Comparison of ENCODE assay signal across 11 cellular contexts in the genomic region with DNA sequence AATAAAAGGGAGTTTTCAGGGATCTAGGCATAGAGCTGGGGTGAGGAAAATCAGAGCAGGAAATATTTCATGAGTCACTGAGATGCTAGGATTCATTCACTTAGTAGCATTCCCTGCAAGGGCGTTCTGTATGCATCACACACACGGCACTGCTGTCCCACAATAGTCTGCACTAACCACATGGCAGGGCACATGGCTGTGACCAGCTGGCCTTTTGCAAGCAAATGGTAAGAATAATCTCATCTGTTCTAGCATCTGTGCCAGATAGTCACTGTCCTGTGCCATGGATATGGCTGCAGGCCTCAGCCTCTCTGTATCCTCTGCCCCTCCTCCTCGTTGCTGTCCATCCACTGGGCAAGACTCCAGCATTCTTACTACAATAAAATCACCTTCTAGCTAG. TPM values are rescaled to one million over a fixed set of nuclear protein-coding genes. Genes with fewer than 3 reads are reported as not detected.
DNase-seq lines count a peak whose midpoint lies in the region; ATAC-seq and TF ChIP-seq lines count a peak whose summit lies in the region.
"Had no signal": no experiment of that assay in that cellular context is flagged by ENCODE, and none has a peak within 500 bp of the region (broad histone marks: within the 10 kb centered on the region; RNA-seq: fewer than 3 reads in every experiment).

No MANE protein-coding gene starts in this region.

- no peaks in the 10 kb centered on the region for H3K27me3 ChIP-seq in SK-N-SH (ENCODE audit: insufficient read depth)

- no peaks in the 10 kb centered on the region for H3F3A ChIP-seq in SK-N-SH (replicated peaks; ENCODE audit: insufficient read depth)

- intact Hi-C loops in sciatic nerve (cut with DNase I): no loop called here

- CTCF ChIA-PET in SK-N-SH (lab: Yijun Ruan, JAX): interaction anchor here (0.7 to 1.5 kb wide), 5 partner anchors 8 to 101 kb away, joined by 3 to 5 read pairs (median 3); no protein-coding TSS in a partner anchor

- peaks cover 0 to 17% of the 10 kb centered on the region in 2 experiments for H3K36me3 ChIP-seq in SK-N-SH (replicated peaks in 1 of 2; ENCODE audit: control insufficient read depth in 1 of 2, insufficient read depth in 2 of 2, low read length in 1 of 2)

- no peaks in the 10 kb centered on the region for H3K79me2 ChIP-seq in SK-N-SH (ENCODE audit: insufficient read depth)

- peak overlapping the region; percentile 42; the same call in 1 of the 2 replicates for H3K4me2 ChIP-seq in SK-N-SH

- peaks cover 10 to 26% of the 10 kb centered on the region in 2 experiments; a peak in 3 of 4 replicates for H3K4me1 ChIP-seq in SK-N-SH (ENCODE audit: control insufficient read depth in 1 of 2, insufficient read depth in 2 of 2, low read depth in 1 of 2, low read length in 1 of 2)

- POLR2A ChIA-PET in SK-N-SH (lab: Yijun Ruan, JAX): interaction anchor here (0.9 to 1.2 kb wide), 2 partner anchors 38 to 102 kb away, joined by 3 read pairs; a partner anchor contains a TSS

- H3K9ac ChIP-seq in SK-N-SH: 0 out of 2 replicates have a peak overlapping the region, but pooled peaks have one; percentile 0

- H3K27ac ChIP-seq in SK-N-SH (ENCODE audit: low read depth in 2 of 2, low read length in 1 of 2): peak overlapping the region; percentile 44 to 65

- 21% methylated on average over 3 of the region's 3 CpGs for WGBS in SK-N-SH (ENCODE audit: low lambda C conversion rate)

- no peaks in the 10 kb centered on the region for H3K9me3 ChIP-seq in SK-N-SH

- no peaks in the 10 kb centered on the region for H4K20me1 ChIP-seq in SK-N-SH (ENCODE audit: insufficient read depth)

- no peaks in the 10 kb centered on the region for H3K9me2 ChIP-seq in SK-N-SH

- peak; percentile 33; the same call in 1 of the 2 replicates for TF ChIP-seq RAD21 in SK-N-SH (IDR thresholded peaks at IDR 0.05; ENCODE audit: low read length)

- DNase-seq in EL (peak; percentile 83), SK-N-SH (peak; percentile 60), fibroblast of villous mesenchyme (ENCODE audit: low read depth) (peak; percentile 59), skeletal muscle cell (ENCODE audit: low read depth) (peak; percentile 79), sciatic nerve (ENCODE audit: low spot score) (no peak)
- DNase-seq: DMS79, left cardiac atrium, NCI-H1417 had no signal

- ATAC-seq in HG02852 (IDR thresholded peaks at IDR 0.05; ENCODE audit: unreplicated experiment): no peak
- no peak for ATAC-seq in HG02610 (IDR thresholded peaks at IDR 0.05; ENCODE audit: unreplicated experiment)
- ATAC-seq in HG03460 (IDR thresholded peaks at IDR 0.05; ENCODE audit: unreplicated experiment): no peak
- ATAC-seq in sciatic nerve: no peak

- TF ChIP-seq EP300 in SK-N-SH (IDR thresholded peaks at IDR 0.05; ENCODE audit: borderline replicate concordance in 1 of 2, low read depth in 1 of 2, low read length in 1 of 2): peak in 1 of 2 experiments; percentile 58; a peak in 2 of 4 replicates

- H3K4me3 ChIP-seq in SK-N-SH (ENCODE audit: low read depth in 2 of 2, low read length in 1 of 2): no peak overlapping the region
- no peak overlapping the region for H3K4me3 ChIP-seq in fibroblast of villous mesenchyme (ENCODE audit: low read depth, low read length)
- no peak overlapping the region for H3K4me3 ChIP-seq in skeletal muscle cell (ENCODE audit: low read depth, low read length)

- H2AFZ ChIP-seq in SK-N-SH (ENCODE audit: low read depth): no peak overlapping the region

- TF ChIP-seq CTCF in SK-N-SH (IDR thresholded peaks at IDR 0.05) (no peak), fibroblast of villous mesenchyme (IDR thresholded peaks at IDR 0.05; ENCODE audit: insufficient read depth, low read depth, low read length) (no peak)

TF ChIP-seq in SK-N-SH, 30 proteins besides CTCF, POLR2A, EP300 and RAD21 (continues in another document):
- TF ChIP-seq, protein P1, sequence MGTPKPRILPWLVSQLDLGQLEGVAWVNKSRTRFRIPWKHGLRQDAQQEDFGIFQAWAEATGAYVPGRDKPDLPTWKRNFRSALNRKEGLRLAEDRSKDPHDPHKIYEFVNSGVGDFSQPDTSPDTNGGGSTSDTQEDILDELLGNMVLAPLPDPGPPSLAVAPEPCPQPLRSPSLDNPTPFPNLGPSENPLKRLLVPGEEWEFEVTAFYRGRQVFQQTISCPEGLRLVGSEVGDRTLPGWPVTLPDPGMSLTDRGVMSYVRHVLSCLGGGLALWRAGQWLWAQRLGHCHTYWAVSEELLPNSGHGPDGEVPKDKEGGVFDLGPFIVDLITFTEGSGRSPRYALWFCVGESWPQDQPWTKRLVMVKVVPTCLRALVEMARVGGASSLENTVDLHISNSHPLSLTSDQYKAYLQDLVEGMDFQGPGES (IDR thresholded peaks at IDR 0.05; ENCODE audit: low read depth, low read length): no peak
- TF ChIP-seq GABPA (IDR thresholded peaks at IDR 0.05; ENCODE audit: low read depth): no peak
- TF ChIP-seq FOSL2 (IDR thresholded peaks at IDR 0.05; ENCODE audit: borderline replicate concordance, low read depth): peak; percentile 71; the same call in 1 of the 2 replicates
- TF ChIP-seq SIN3A (IDR thresholded peaks at IDR 0.05; ENCODE audit: borderline replicate concordance, low read depth, low read length): no peak
- TF ChIP-seq, protein P2, sequence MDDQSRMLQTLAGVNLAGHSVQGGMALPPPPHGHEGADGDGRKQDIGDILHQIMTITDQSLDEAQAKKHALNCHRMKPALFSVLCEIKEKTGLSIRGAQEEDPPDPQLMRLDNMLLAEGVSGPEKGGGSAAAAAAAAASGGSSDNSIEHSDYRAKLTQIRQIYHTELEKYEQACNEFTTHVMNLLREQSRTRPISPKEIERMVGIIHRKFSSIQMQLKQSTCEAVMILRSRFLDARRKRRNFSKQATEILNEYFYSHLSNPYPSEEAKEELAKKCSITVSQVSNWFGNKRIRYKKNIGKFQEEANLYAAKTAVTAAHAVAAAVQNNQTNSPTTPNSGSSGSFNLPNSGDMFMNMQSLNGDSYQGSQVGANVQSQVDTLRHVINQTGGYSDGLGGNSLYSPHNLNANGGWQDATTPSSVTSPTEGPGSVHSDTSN (IDR thresholded peaks at IDR 0.05): peak; percentile 21
- TF ChIP-seq POLR2AphosphoS5 (IDR thresholded peaks at IDR 0.05; ENCODE audit: low read depth, low read length): no peak
- TF ChIP-seq NFIC (IDR thresholded peaks at IDR 0.05; ENCODE audit: borderline replicate concordance): peak; percentile 46; the same call in 1 of the 2 replicates
- no peak for TF ChIP-seq YY1 (IDR thresholded peaks at IDR 0.05; ENCODE audit: low read depth)
- no peak for TF ChIP-seq FOXJ3 (CRISPR knock-in tag; IDR thresholded peaks at IDR 0.05)
- TF ChIP-seq RXRA (IDR thresholded peaks at IDR 0.05; ENCODE audit: borderline replicate concordance, low read depth): no peak
- TF ChIP-seq, protein P3, sequence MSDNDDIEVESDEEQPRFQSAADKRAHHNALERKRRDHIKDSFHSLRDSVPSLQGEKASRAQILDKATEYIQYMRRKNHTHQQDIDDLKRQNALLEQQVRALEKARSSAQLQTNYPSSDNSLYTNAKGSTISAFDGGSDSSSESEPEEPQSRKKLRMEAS (IDR thresholded peaks at IDR 0.05; ENCODE audit: low read depth): peak; percentile 94
- no peak for TF ChIP-seq FOXM1 (IDR thresholded peaks at IDR 0.05; ENCODE audit: low read depth)
- TF ChIP-seq NRF1 (IDR thresholded peaks at IDR 0.05; ENCODE audit: low read depth, low read length): no peak
- TF ChIP-seq SMC3 (IDR thresholded peaks at IDR 0.05; ENCODE audit: low read depth, low read length): no peak
- TF ChIP-seq, protein P4, sequence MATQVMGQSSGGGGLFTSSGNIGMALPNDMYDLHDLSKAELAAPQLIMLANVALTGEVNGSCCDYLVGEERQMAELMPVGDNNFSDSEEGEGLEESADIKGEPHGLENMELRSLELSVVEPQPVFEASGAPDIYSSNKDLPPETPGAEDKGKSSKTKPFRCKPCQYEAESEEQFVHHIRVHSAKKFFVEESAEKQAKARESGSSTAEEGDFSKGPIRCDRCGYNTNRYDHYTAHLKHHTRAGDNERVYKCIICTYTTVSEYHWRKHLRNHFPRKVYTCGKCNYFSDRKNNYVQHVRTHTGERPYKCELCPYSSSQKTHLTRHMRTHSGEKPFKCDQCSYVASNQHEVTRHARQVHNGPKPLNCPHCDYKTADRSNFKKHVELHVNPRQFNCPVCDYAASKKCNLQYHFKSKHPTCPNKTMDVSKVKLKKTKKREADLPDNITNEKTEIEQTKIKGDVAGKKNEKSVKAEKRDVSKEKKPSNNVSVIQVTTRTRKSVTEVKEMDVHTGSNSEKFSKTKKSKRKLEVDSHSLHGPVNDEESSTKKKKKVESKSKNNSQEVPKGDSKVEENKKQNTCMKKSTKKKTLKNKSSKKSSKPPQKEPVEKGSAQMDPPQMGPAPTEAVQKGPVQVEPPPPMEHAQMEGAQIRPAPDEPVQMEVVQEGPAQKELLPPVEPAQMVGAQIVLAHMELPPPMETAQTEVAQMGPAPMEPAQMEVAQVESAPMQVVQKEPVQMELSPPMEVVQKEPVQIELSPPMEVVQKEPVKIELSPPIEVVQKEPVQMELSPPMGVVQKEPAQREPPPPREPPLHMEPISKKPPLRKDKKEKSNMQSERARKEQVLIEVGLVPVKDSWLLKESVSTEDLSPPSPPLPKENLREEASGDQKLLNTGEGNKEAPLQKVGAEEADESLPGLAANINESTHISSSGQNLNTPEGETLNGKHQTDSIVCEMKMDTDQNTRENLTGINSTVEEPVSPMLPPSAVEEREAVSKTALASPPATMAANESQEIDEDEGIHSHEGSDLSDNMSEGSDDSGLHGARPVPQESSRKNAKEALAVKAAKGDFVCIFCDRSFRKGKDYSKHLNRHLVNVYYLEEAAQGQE (IDR thresholded peaks at IDR 0.05; ENCODE audit: low read depth, low read length): peak; percentile 65; the same call in 1 of the 2 replicates
- no peak for TF ChIP-seq EZH2phosphoT487 (IDR thresholded peaks at IDR 0.05; ENCODE audit: borderline replicate concordance, low read depth)
- no peak for TF ChIP-seq TEAD4 (IDR thresholded peaks at IDR 0.05; ENCODE audit: borderline replicate concordance, insufficient read depth)
- TF ChIP-seq JUND (IDR thresholded peaks at IDR 0.05): no peak

RNA-seq across cellular contexts. Expression of a gene that starts 37.8 kb away (rescaled TPM):
- 5.8 and 6.6 TPM in 2 replicates for polyA plus RNA-seq in SK-N-SH (2012; rRNA removed)
- polyA plus RNA-seq in SK-N-SH (2012; cell fraction: cytosol; rRNA removed): 3.3 and 4.6 TPM in 2 replicates
- polyA plus RNA-seq in SK-N-SH (2012; cell fraction: nucleus; rRNA removed): 9.4 and 11.2 TPM in 2 replicates
- total RNA-seq in fibroblast of villous mesenchyme (10.6 and 14.2 TPM in 2 replicates), sciatic nerve (114 TPM)
